20 cellular contexts compared by ENCODE assay signal in the genomic region with DNA sequence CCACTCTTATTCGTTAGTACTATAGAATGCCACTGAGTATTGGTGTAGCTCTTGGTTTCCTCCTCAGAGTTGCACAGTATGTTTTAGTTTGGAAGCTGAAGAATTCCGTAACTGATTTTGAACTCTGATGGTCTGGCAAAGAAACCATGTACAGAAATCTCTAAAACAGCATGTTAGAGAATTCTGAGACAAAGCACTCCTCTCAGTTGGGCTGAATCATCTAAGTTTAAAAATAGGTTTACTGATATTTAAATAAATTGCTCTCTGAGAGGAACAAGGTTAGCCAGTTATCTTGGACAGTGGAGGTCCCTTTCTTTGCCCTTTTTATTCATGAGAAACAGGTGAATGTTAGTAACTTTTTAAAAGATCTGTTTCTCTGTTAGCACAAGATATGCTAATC. TPM values are rescaled to one million over a fixed set of nuclear protein-coding genes. Genes with fewer than 3 reads are reported as not detected.
DNase-seq lines count a peak whose midpoint lies in the region; ATAC-seq and TF ChIP-seq lines count a peak whose summit lies in the region.
"Had no signal": no experiment of that assay in that cellular context is flagged by ENCODE, and none has a peak within 500 bp of the region (broad histone marks: within the 10 kb centered on the region; RNA-seq: fewer than 3 reads in every experiment).

No MANE protein-coding gene starts in this region.

- ATAC-seq in left cardiac atrium (no peak), GM19328 (IDR thresholded peaks at IDR 0.05; ENCODE audit: unreplicated experiment) (no peak), GM21390 (IDR thresholded peaks at IDR 0.05; ENCODE audit: unreplicated experiment) (no peak)
- ATAC-seq: Panc1 had no signal

- H3K4me3 Mint-ChIP-seq in chondrocyte (ENCODE audit: unreplicated experiment) = no peak overlapping the region
- H3K4me3 Mint-ChIP-seq: CD4-positive, alpha-beta T cell had no signal

- H3K9me3 ChIP-seq in left ventricle myocardium inferior (replicated peaks) (no peaks in the 10 kb centered on the region), iPS-18a (ENCODE audit: control insufficient read depth, low read depth, low read length) (no peaks in the 10 kb centered on the region)

- H3K9me3 Mint-ChIP-seq in chondrocyte (ENCODE audit: low read depth) = no peaks in the 10 kb centered on the region
- H3K9me3 Mint-ChIP-seq: CD4-positive, alpha-beta T cell had no signal

- H3K4me1 Mint-ChIP-seq in chondrocyte (ENCODE audit: low read depth) = peaks cover 25% of the 10 kb centered on the region

- H3K27me3 ChIP-seq in left ventricle myocardium inferior (ENCODE audit: low read depth) (no peaks in the 10 kb centered on the region), iPS-18a (ENCODE audit: control insufficient read depth, insufficient read depth, low read length) (no peaks in the 10 kb centered on the region)

- DNase-seq in left ventricle myocardium inferior = no peak
- DNase-seq in left cardiac atrium = no peak
- no peak for DNase-seq in chondrocyte (ENCODE audit: low spot score)
- no peak for DNase-seq in GF-D8 (lab: John Stamatoyannopoulos, UW)
- DNase-seq: ACHN; CD4-positive, alpha-beta T cell; DMS79; KBM-7; NCI-H1092 treated with DMSO at 0.1 percent for 48 hours; NCI-H1694 treated with DMSO at 0.1 percent for 48 hours; NCI-H446 treated with DMSO at 0.1 percent for 48 hours; NCI-H774; Right ventricle myocardium superior had no signal

- H3K36me3 Mint-ChIP-seq in chondrocyte (ENCODE audit: low read depth) = peaks cover 25% of the 10 kb centered on the region

- TF ChIP-seq CTCF in left ventricle myocardium inferior (IDR thresholded peaks at IDR 0.05; ENCODE audit: borderline replicate concordance) (no peak), chondrocyte (IDR thresholded peaks at IDR 0.05) (no peak)

- H3K27me3 Mint-ChIP-seq in chondrocyte (ENCODE audit: low read depth) = no peaks in the 10 kb centered on the region
- H3K27me3 Mint-ChIP-seq: CD4-positive, alpha-beta T cell had no signal

- H3K9ac ChIP-seq in iPS-18a (ENCODE audit: low read length) = no peak overlapping the region

- H3K27ac ChIP-seq in left ventricle myocardium inferior (replicated peaks) (peak overlapping the region; percentile 31), iPS-18a (ENCODE audit: low read length) (no peak overlapping the region)
- H3K27ac ChIP-seq: HL-60 had no signal

- H3K36me3 ChIP-seq in left ventricle myocardium inferior (peaks cover 85% of the 10 kb centered on the region), iPS-18a (ENCODE audit: control insufficient read depth, low read depth, low read length) (peaks cover 79% of the 10 kb centered on the region)

- no peak overlapping the region for H3K4me3 ChIP-seq in left ventricle myocardium inferior
- peak overlapping the region; percentile 18 for H3K4me3 ChIP-seq in iPS-18a (ENCODE audit: low read length)

- peaks cover 45% of the 10 kb centered on the region for H3K4me1 ChIP-seq in left ventricle myocardium inferior
- H3K4me1 ChIP-seq in iPS-18a (ENCODE audit: control insufficient read depth, low read depth, low read length) = peaks cover 32% of the 10 kb centered on the region

- intact Hi-C loops in left ventricle myocardium inferior (cut with micrococcal nuclease) (no loop called here), left cardiac atrium (cut with DNase I) (loop anchor here (10.0 kb wide), 2 partner anchors 78 to 262 kb away; no protein-coding TSS in a partner anchor)

- H3K27ac Mint-ChIP-seq in chondrocyte (ENCODE audit: unreplicated experiment) = peak overlapping the region; percentile 29
- H3K27ac Mint-ChIP-seq: CD4-positive, alpha-beta T cell had no signal

RNA-seq across cellular contexts. Expression of a gene that starts 43.8 kb away (rescaled TPM):
- total RNA-seq in left ventricle myocardium inferior (4.5 TPM), left cardiac atrium (10 to 100 TPM in 1 of 2 donors, 1 to 10 TPM in 1; 9.7 to 16.0 TPM), chondrocyte (1.2 to 3.2 TPM (median 2.7 TPM) in 3 replicates)
- total RNA-seq: G401, H1 had no signal
